ENCODE assay signal across 8 cellular contexts in the genomic region with DNA sequence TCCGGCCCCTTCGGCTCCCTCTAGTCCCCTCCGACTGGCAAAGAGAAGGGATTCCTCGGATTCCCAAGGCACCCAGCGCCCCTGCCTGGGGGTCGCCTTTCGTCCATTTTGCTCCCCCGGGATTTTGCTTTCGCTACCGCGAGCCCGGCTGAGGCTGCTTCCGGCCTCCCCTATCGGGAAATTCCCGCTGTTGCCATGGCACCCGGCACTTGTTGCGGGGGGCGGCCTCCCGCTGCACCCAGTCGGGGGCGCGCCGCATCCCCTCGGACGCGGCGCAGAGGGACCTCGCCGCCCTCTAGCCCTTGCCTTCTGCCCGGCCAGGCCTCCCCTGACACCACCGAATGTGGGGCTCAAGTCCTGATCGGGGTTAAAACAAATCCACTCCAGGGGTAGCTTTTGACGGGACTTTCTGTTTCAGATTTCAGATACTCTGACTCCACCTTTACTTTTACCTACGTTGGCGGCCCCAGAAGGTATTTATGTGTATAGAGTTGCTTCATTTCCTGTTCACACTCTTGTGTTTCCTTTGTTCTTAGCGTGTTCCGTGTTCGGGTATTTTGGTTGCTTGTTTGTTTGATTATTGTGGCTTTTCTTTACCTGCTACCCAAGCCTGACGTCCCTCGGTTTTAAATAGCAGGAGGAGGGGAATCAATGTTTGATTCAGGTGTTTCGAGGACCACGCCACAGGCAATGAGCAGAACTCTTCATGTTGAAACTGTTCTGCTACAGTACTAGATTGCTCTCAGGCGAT. TPM values are rescaled to one million over a fixed set of nuclear protein-coding genes. Genes with fewer than 3 reads are reported as not detected.
DNase-seq lines count a peak whose midpoint lies in the region; ATAC-seq and TF ChIP-seq lines count a peak whose summit lies in the region.

No MANE protein-coding gene starts in this region.

- H3K9me3 ChIP-seq in H9 (ENCODE audit: control insufficient read depth, low read depth, low read length) (no peaks in the 10 kb centered on the region), MG63 (no peaks in the 10 kb centered on the region)

- H3K4me3 Mint-ChIP-seq in H9 (peak overlapping the region; percentile 95 to 97), WTC11 (peak overlapping the region; percentile 95)

- ATAC-seq in WTC11, result peak; percentile 71

- TF ChIP-seq CTCF in GM12874 (IDR thresholded peaks at IDR 0.05; ENCODE audit: insufficient read depth, low read depth, low read length), result 0 out of 2 replicates have a peak, but pooled peaks have one; percentile 4
- TF ChIP-seq CTCF in H9 (conservative IDR thresholded peaks at IDR 0.05), result no peak
- no peak for TF ChIP-seq CTCF in WTC11 (IDR thresholded peaks at IDR 0.05)

- H3K27me3 ChIP-seq in H9 (ENCODE audit: insufficient read depth, low read length) (no peaks in the 10 kb centered on the region), MG63 (no peaks in the 10 kb centered on the region)

- no CpG with 5 or more reads among the region's 43 CpGs for WGBS in H9 (ENCODE audit: extremely low coverage, insufficient read length, low lambda C conversion rate)

- H3K79me1 ChIP-seq in H9 (ENCODE audit: insufficient read depth, low read depth, low read length, poor library complexity, severe bottlenecking), result no peaks in the 10 kb centered on the region

- peaks cover 11% of the 10 kb centered on the region for H3K27me3 Mint-ChIP-seq in H9 (ENCODE audit: low read depth)
- peaks cover 6% of the 10 kb centered on the region for H3K27me3 Mint-ChIP-seq in WTC11 (ENCODE audit: low read depth)

- peaks cover 9% of the 10 kb centered on the region for H3K23me2 ChIP-seq in H9 (ENCODE audit: insufficient read length, low read depth, low read length, poor library complexity, severe bottlenecking)

- no peak overlapping the region for H4K5ac ChIP-seq in H9 (ENCODE audit: insufficient read length, low read depth, low read length)

- H3K36me3 ChIP-seq in MG63, result no peaks in the 10 kb centered on the region

- H3T11ph ChIP-seq in H9 (ENCODE audit: low read length), result peak overlapping the region; percentile 54

- DNase-seq in H9 (peak; percentile 77), MG63 (peak; percentile 54), WTC11 (ENCODE audit: low spot score) (peak; percentile 79), caudate nucleus (lab: John Stamatoyannopoulos, UW) (peak in 37 of 61 donors; percentile 5 to 72 (median 34)), left kidney (ENCODE audit: low read depth, low spot score) (peak; percentile 88), dedifferentiated amniotic fluid mesenchymal stem cell (ENCODE audit: extremely low spot score) (no peak)
- peak; percentile 88 for DNase-seq in stimulated activated CD4-positive, alpha-beta T cell treated with anti-CD3 and anti-CD28 coated beads, Interleukin-4, amount 100 ng/mL, for 24 hours

- H3K18ac ChIP-seq in H9 (ENCODE audit: insufficient read length, low read depth, low read length), result peak overlapping the region; percentile 78

- H3K79me2 ChIP-seq in H9 (ENCODE audit: insufficient read depth, low read length), result peaks cover 11% of the 10 kb centered on the region; the same call in 1 of the 2 replicates

- CTCF ChIA-PET in WTC11 (lab: Charles Lee), result no interaction called here

- no peak overlapping the region for H2BK20ac ChIP-seq in H9 (ENCODE audit: low read depth, low read length, poor library complexity, severe bottlenecking)

- no peak overlapping the region for H2BK5ac ChIP-seq in H9 (ENCODE audit: insufficient read length, low read length)

- H3K23ac ChIP-seq in H9 (ENCODE audit: insufficient read length, low read depth, low read length), result no peak overlapping the region

- no peak overlapping the region for H4K8ac ChIP-seq in H9 (replicated peaks; ENCODE audit: insufficient read length, low read depth, low read length)

- H3K4me2 ChIP-seq in H9 (ENCODE audit: insufficient read depth, insufficient read length, low read length), result peak overlapping the region; percentile 77

- peak overlapping the region; percentile 98; the same call in 1 of the 2 replicates for H3K14ac ChIP-seq in H9 (ENCODE audit: insufficient read depth, low read length)

- peak overlapping the region; percentile 80 for H3K4me3 ChIP-seq in MG63

- H2AK5ac ChIP-seq in H9 (ENCODE audit: insufficient read length, low read length), result no peak overlapping the region

- H3K4me1 Mint-ChIP-seq in H9 (peaks cover 32 to 43% of the 10 kb centered on the region in 2 experiments), WTC11 (peaks cover 52% of the 10 kb centered on the region)

- no peak overlapping the region for H2AFZ ChIP-seq in H9 (ENCODE audit: low read length)

- peak overlapping the region; percentile 90 for H3K9ac ChIP-seq in H9 (ENCODE audit: extremely low read depth, insufficient read length, low read length)

- POLR2A ChIA-PET in WTC11 (lab: Charles Lee), result no interaction called here

- peak overlapping the region; percentile 94 for H4K91ac ChIP-seq in H9 (ENCODE audit: insufficient read length, low read depth, low read length)

- H2BK12ac ChIP-seq in H9 (ENCODE audit: insufficient read length, low read depth, low read length), result no peak overlapping the region

- peak overlapping the region; percentile 64; the same call in 1 of the 2 replicates for H3K4ac ChIP-seq in H9 (ENCODE audit: low read depth, low read length)

- H3K36me3 Mint-ChIP-seq in H9 (ENCODE audit: insufficient read depth in 1 of 3, low read depth in 3 of 3) (peaks cover 0 to 1% (median 0%) of the 10 kb centered on the region in 3 experiments; a peak in 1 of 7 replicates), WTC11 (no peaks in the 10 kb centered on the region)

- no peaks in the 10 kb centered on the region; a peak in 1 of 5 replicates for H3K9me3 Mint-ChIP-seq in H9
- H3K9me3 Mint-ChIP-seq in WTC11, result no peaks in the 10 kb centered on the region

- no peak overlapping the region for H3K56ac ChIP-seq in H9 (ENCODE audit: insufficient read length, low read depth, low read length)

- H3K27ac Mint-ChIP-seq in H9, result peak overlapping the region; percentile 85 to 100 (median 99)
- peak overlapping the region; percentile 98 for H3K27ac Mint-ChIP-seq in WTC11

- H3K27ac ChIP-seq in H9 (ENCODE audit: insufficient read length, low read depth, low read length) (no peak overlapping the region), caudate nucleus (ENCODE audit: low read depth, low read length) (peak overlapping the region; percentile 76)

- H4K20me1 ChIP-seq in H9 (ENCODE audit: control insufficient read depth, insufficient read depth, insufficient read length), result no peaks in the 10 kb centered on the region

- no peaks in the 10 kb centered on the region; the same call in 1 of the 2 replicates for H3K4me1 ChIP-seq in H9 (ENCODE audit: insufficient read depth, low read length)

- H2BK120ac ChIP-seq in H9 (ENCODE audit: low read depth, low read length, poor library complexity, severe bottlenecking), result peak overlapping the region; percentile 5

- H2BK15ac ChIP-seq in H9 (ENCODE audit: low read depth, low read length), result no peak overlapping the region

TF ChIP-seq in WTC11, 78 proteins besides CTCF, POLR2A, EP300 and RAD21:
- TF ChIP-seq, protein P1, sequence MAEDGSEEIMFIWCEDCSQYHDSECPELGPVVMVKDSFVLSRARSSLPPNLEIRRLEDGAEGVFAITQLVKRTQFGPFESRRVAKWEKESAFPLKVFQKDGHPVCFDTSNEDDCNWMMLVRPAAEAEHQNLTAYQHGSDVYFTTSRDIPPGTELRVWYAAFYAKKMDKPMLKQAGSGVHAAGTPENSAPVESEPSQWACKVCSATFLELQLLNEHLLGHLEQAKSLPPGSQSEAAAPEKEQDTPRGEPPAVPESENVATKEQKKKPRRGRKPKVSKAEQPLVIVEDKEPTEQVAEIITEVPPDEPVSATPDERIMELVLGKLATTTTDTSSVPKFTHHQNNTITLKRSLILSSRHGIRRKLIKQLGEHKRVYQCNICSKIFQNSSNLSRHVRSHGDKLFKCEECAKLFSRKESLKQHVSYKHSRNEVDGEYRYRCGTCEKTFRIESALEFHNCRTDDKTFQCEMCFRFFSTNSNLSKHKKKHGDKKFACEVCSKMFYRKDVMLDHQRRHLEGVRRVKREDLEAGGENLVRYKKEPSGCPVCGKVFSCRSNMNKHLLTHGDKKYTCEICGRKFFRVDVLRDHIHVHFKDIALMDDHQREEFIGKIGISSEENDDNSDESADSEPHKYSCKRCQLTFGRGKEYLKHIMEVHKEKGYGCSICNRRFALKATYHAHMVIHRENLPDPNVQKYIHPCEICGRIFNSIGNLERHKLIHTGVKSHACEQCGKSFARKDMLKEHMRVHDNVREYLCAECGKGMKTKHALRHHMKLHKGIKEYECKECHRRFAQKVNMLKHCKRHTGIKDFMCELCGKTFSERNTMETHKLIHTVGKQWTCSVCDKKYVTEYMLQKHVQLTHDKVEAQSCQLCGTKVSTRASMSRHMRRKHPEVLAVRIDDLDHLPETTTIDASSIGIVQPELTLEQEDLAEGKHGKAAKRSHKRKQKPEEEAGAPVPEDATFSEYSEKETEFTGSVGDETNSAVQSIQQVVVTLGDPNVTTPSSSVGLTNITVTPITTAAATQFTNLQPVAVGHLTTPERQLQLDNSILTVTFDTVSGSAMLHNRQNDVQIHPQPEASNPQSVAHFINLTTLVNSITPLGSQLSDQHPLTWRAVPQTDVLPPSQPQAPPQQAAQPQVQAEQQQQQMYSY (CRISPR knock-in tag; IDR thresholded peaks at IDR 0.05), result peak; percentile 67; the same call in 1 of the 2 replicates
- TF ChIP-seq HMGXB4 (CRISPR knock-in tag; IDR thresholded peaks at IDR 0.05), result no peak

RNA-seq across cellular contexts. Expression of gene PARP8, which starts 1.4 kb away (rescaled TPM):
- total RNA-seq in H9 (2021), result 27.9 and 34.0 TPM in 2 replicates
- total RNA-seq in MG63 (2014; rRNA removed; shearing (Covaris generic); ENCODE audit: low replicate concordance), result 0.25 and 0.66 TPM in 2 replicates
- total RNA-seq in WTC11 (2021), result 23.2 to 28.5 TPM (median 28.2 TPM) in 3 replicates

Comparison
In these comparisons a context has a peak if more than half of its experiments do, and no peak if none do; other contexts are left out.
1. RNA of gene PARP8, which starts 1.4 kb away (total RNA-seq): 27.9 to 34.0 TPM in H9 and 23.2 to 28.5 TPM in WTC11; 0.25 to 0.66 TPM in MG63; every median in the first group is over 10 times any median in the second.